8 cellular contexts compared by ENCODE assay signal in the genomic region with DNA sequence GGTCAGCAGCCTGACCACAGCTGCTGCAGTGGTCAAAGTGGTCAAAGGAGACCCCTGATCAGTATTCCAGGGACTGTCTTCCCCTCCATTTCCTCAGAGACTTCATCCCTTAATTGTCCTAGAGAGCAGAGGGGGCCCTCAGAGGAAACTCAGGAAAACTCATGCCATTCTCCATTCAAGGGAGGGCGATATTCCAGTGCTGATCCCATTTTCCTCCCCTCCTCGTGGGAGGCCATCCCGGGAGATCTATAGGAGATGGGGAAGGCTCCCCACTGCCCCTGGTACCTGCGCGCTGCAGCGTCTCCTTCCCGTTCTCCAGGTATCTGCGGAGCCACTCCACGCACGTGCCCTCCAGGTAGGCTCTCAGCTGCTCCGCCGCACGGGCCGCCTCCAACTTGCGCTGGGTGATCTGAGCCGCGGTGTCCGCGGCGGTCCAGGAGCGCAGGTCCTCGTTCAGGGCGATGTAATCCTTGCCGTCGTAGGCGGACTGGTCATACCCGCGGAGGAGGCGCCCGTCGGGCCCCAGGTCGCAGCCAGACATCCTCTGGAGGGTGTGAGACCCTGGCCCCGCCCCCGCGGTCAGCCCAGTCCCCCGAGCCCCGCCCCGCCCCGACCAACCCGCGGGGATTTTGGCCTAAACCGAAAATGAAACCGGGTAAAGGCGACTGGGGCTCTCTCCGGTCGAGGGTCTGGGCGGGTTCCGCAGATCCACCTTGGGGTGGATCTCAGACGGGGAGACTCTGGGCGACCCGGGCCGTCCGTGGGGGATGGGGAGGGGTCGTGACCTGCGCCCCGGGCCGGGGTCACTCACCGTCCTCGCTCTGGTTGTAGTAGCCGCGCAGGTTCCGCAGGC. TPM values are rescaled to one million over a fixed set of nuclear protein-coding genes. Genes with fewer than 3 reads are reported as not detected.
DNase-seq lines count a peak whose midpoint lies in the region; ATAC-seq and TF ChIP-seq lines count a peak whose summit lies in the region.

No MANE protein-coding gene starts in this region.

- H3K27ac Mint-ChIP-seq in CD8-positive, alpha-beta T cell, result peak overlapping the region; percentile 100
- H3K27ac Mint-ChIP-seq in activated naive CD4-positive, alpha-beta T cell treated with anti-CD3 and anti-CD28 coated beads, Interleukin-2, amount 50 U/mL, for 24 hours, result peak overlapping the region; percentile 93

- H3K27ac ChIP-seq in CD8-positive, alpha-beta T cell (ENCODE audit: low read depth, low read length), result peak overlapping the region; percentile 98
- peak overlapping the region; percentile 70 to 100 (median 92) for H3K27ac ChIP-seq in heart left ventricle

- CTCF ChIA-PET in CD8-positive, alpha-beta T cell (lab: Charles Lee), result no interaction called here

- ATAC-seq in CD8-positive, alpha-beta T cell, result peak; percentile 7
- ATAC-seq in GM21619 (IDR thresholded peaks at IDR 0.05; ENCODE audit: unreplicated experiment) (peak; percentile 33), heart left ventricle (peak; percentile 32 to 75 (median 68)), GM21360 (IDR thresholded peaks at IDR 0.05; ENCODE audit: unreplicated experiment) (no peak)

- H3K36me3 ChIP-seq in CD8-positive, alpha-beta T cell (ENCODE audit: insufficient read depth, low read length), result peaks cover 30% of the 10 kb centered on the region
- H3K36me3 ChIP-seq in heart left ventricle, result peaks cover 0 to 27% (median 2%) of the 10 kb centered on the region in 9 donors

- H3K4me3 ChIP-seq in CD8-positive, alpha-beta T cell (ENCODE audit: low read depth, low read length), result peak overlapping the region; percentile 82
- H3K4me3 ChIP-seq in heart left ventricle, result peak overlapping the region; percentile 47 to 99 (median 74)

- peak in 6 of 7 experiments; percentile 33 to 74 (median 59) for DNase-seq in CD8-positive, alpha-beta T cell
- DNase-seq in NOMO-1 treated with DMSO at 0.1 percent for 48 hours (lab: John Stamatoyannopoulos, UW; ENCODE audit: unreplicated experiment), result peak; percentile 39
- DNase-seq in heart left ventricle, result peak; percentile 54 to 92 (median 85)
- peak; percentile 14 for DNase-seq in renal cortical epithelial cell (ENCODE audit: low read depth)
- no peak for DNase-seq in LoVo (ENCODE audit: low spot score)

- no peaks in the 10 kb centered on the region for H3K27me3 Mint-ChIP-seq in CD8-positive, alpha-beta T cell (ENCODE audit: low read depth)
- no peaks in the 10 kb centered on the region for H3K27me3 Mint-ChIP-seq in activated naive CD4-positive, alpha-beta T cell treated with anti-CD3 and anti-CD28 coated beads, Interleukin-2, amount 50 U/mL, for 24 hours

- 4 to 29% (median 18%) methylated on average over 10 to 62 of the region's 62 CpGs for WGBS in heart left ventricle, 4 donors

- no peaks in the 10 kb centered on the region for H3K9me3 ChIP-seq in CD8-positive, alpha-beta T cell (ENCODE audit: low read length)
- no peaks in the 10 kb centered on the region for H3K9me3 ChIP-seq in heart left ventricle

- H3K4me3 Mint-ChIP-seq in CD8-positive, alpha-beta T cell, result peak overlapping the region; percentile 95
- peak overlapping the region; percentile 95 for H3K4me3 Mint-ChIP-seq in activated naive CD4-positive, alpha-beta T cell treated with anti-CD3 and anti-CD28 coated beads, Interleukin-2, amount 50 U/mL, for 24 hours

- H3K4me1 ChIP-seq in CD8-positive, alpha-beta T cell (ENCODE audit: insufficient read depth, low read length), result peaks cover 43% of the 10 kb centered on the region
- peaks cover 0 to 24% (median 2%) of the 10 kb centered on the region in 12 donors for H3K4me1 ChIP-seq in heart left ventricle

- TF ChIP-seq POLR2A in heart left ventricle (IDR thresholded peaks at IDR 0.05), result no peak

- no peaks in the 10 kb centered on the region for H3K9me3 Mint-ChIP-seq in CD8-positive, alpha-beta T cell
- H3K9me3 Mint-ChIP-seq in activated naive CD4-positive, alpha-beta T cell treated with anti-CD3 and anti-CD28 coated beads, Interleukin-2, amount 50 U/mL, for 24 hours, result no peaks in the 10 kb centered on the region

- POLR2A ChIA-PET in CD8-positive, alpha-beta T cell (lab: Charles Lee), result interaction anchor here (0.7 to 4.4 kb wide), 5 partner anchors 74 to 375 kb away, joined by 3 to 37 read pairs (median 19); partner anchors contain the start of gene HLA-B

- H3K4me1 Mint-ChIP-seq in CD8-positive, alpha-beta T cell (ENCODE audit: low read depth), result peaks cover 60% of the 10 kb centered on the region
- H3K4me1 Mint-ChIP-seq in activated naive CD4-positive, alpha-beta T cell treated with anti-CD3 and anti-CD28 coated beads, Interleukin-2, amount 50 U/mL, for 24 hours, result peaks cover 59% of the 10 kb centered on the region

- intact Hi-C loops in CD8-positive, alpha-beta T cell (cut with DNase I, micrococcal nuclease), result loop anchor here (1.0 to 5.0 kb wide), 3 partner anchors 36 to 96 kb away; no protein-coding TSS in a partner anchor
- intact Hi-C loops in heart left ventricle (cut with DNase I), result loop anchor here in 7 of 10 donors (5.0 to 10.0 kb wide), 6 partner anchors 44 to 136 kb away; partner anchors contain the start of genes HLA-B (in 2 of the 7) and PSORS1C2 (in 1 of the 7)

- no peak for TF ChIP-seq CTCF in CD8-positive, alpha-beta T cell (IDR thresholded peaks at IDR 0.05)
- TF ChIP-seq CTCF in heart left ventricle (IDR thresholded peaks at IDR 0.05), result no peak

- peaks cover 53% of the 10 kb centered on the region for H3K36me3 Mint-ChIP-seq in CD8-positive, alpha-beta T cell
- H3K36me3 Mint-ChIP-seq in activated naive CD4-positive, alpha-beta T cell treated with anti-CD3 and anti-CD28 coated beads, Interleukin-2, amount 50 U/mL, for 24 hours, result peaks cover 19% of the 10 kb centered on the region

- no peaks in the 10 kb centered on the region for H3K27me3 ChIP-seq in CD8-positive, alpha-beta T cell (ENCODE audit: insufficient read depth, low read length)
- H3K27me3 ChIP-seq in heart left ventricle, result no peaks in the 10 kb centered on the region

RNA-seq across cellular contexts. Expression of gene HLA-C, which starts 0.9 kb away (rescaled TPM):
- total RNA-seq in CD8-positive, alpha-beta T cell, result 1,000 to 10,000 TPM; 2,677 to 2,722 TPM
- total RNA-seq in heart left ventricle (1,000 to 10,000 TPM in 1 of 9 donors, 100 to 1,000 TPM in 8; 160 to 1,096 (median 318) TPM), renal cortical epithelial cell (140 and 532 TPM in 2 replicates)
- polyA plus RNA-seq in heart left ventricle, result 100 to 1,000 TPM; 182 to 211 TPM
